Comparison of ENCODE assay signal across 11 cellular contexts in the genomic region with DNA sequence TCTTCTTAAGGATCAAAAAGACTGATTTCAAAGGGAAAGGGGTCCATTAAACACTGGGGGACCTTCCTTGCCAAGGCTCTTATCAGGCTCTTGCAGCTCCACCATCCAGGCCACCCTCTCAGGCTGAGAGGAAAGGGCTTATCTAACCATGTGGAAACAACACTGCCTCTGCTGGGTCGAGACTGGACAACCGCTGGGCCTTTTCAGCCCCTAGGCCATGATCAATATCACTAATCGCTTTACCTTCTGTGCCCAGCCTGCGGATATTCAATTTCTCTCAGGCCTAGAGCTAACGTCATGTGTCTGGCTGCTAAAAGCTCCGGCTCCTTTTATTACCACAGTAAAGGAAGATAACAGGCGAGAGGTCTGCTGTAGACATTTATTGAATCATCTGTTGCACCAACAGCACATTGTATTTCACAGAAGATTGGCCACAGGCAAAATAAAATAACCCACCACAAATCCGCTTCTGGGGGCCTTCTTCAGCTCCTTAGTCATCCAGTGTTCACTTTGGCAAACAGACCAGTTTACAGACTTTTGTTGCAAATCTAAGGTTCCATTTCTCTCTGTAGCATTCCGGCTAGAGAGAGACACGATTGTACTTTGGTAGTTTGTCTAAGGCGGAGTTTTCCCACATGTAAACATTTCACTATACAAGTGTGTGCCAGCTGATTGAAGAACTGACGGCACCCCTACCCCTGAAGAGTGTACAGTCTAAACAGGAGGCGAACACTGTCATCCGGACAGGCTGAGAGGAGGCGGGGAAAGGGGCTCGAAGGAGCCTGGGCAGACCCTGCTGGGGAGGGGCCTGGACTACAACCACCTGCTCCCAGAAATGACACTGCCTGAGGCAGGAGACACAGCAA. TPM values are rescaled to one million over a fixed set of nuclear protein-coding genes. Genes with fewer than 3 reads are reported as not detected.
A peak's percentile ranks its signal among the peaks of the same experiment; 100 is the strongest.
DNase-seq lines count a peak whose midpoint lies in the region; ATAC-seq, FAIRE-seq and TF ChIP-seq lines count a peak whose summit lies in the region.
"Had no signal": no experiment of that assay in that cellular context is flagged by ENCODE, and none has a peak within 500 bp of the region (broad histone marks: within the 10 kb centered on the region; RNA-seq: fewer than 3 reads in every experiment).

No MANE protein-coding gene starts in this region.

- FAIRE-seq in endothelial cell of umbilical vein (lab: Jason Lieb, UNC) (peak; percentile 55), frontal cortex (lab: Jason Lieb, UNC) (no peak)

- H3K4me1 ChIP-seq in PC-9 (replicated peaks; ENCODE audit: insufficient read depth) = peaks cover 11% of the 10 kb centered on the region
- H3K4me1 ChIP-seq in endothelial cell of umbilical vein (ENCODE audit: control insufficient read depth, extremely low read depth, insufficient read depth, low read length) = peaks cover 35% of the 10 kb centered on the region
- H3K4me1 ChIP-seq in prostate gland (replicated peaks) = peaks cover 46% of the 10 kb centered on the region

- dilution Hi-C loops in endothelial cell of umbilical vein (cut with MboI; ENCODE audit: extremely low pct_ligation_motif_present, low sequenced_read_pairs) = no loop called here

- CTCF ChIA-PET in PC-9 (lab: Charles Lee) = interaction anchor here (1.1 kb wide), 1 partner anchor 46 kb away, joined by 3 read pairs; no protein-coding TSS in a partner anchor
- CTCF ChIA-PET in endothelial cell of umbilical vein (lab: Charles Lee) = interaction anchor here (1.2 to 15.0 kb wide), 4 partner anchors 26 to 760 kb away, joined by 3 to 540 read pairs (median 10); partner anchors contain the start of gene ACE

- H3K36me3 ChIP-seq in PC-9 (ENCODE audit: low read depth) = 0 out of 2 replicates have a peak, but pooled peaks cover 10% of the 10 kb centered on the region
- peaks cover 0 to 6% of the 10 kb centered on the region in 2 experiments for H3K36me3 ChIP-seq in endothelial cell of umbilical vein (ENCODE audit: control insufficient read depth in 2 of 2, extremely low read depth in 1 of 2, insufficient read depth in 2 of 2, low read length in 2 of 2)
- H3K36me3 ChIP-seq in prostate gland = no peaks in the 10 kb centered on the region

- POLR2A ChIA-PET in PC-9 (lab: Charles Lee; ENCODE audit: unreplicated experiment) (interaction anchor here (0.6 kb wide), 1 partner anchor 148 kb away, joined by 3 read pairs; no protein-coding TSS in a partner anchor), endothelial cell of umbilical vein (lab: Charles Lee) (interaction anchor here (0.6 to 1.8 kb wide), 3 partner anchors 15 to 46 kb away, joined by 3 to 5 read pairs (median 3); partner anchors contain the start of gene ACE)

- H3K9ac ChIP-seq in endothelial cell of umbilical vein (replicated peaks; ENCODE audit: extremely low read depth, insufficient read depth, low read length) = no peak overlapping the region

- H3K4me2 ChIP-seq in PC-9 (no peak overlapping the region), endothelial cell of umbilical vein (ENCODE audit: insufficient read depth, low read length) (no peak overlapping the region)

- peaks cover 83% of the 10 kb centered on the region for H3F3A ChIP-seq in PC-9 (ENCODE audit: insufficient read depth, low read depth)

- H4K20me1 ChIP-seq in PC-9 (ENCODE audit: insufficient read depth) = peaks cover 23% of the 10 kb centered on the region
- no peaks in the 10 kb centered on the region for H4K20me1 ChIP-seq in endothelial cell of umbilical vein (replicated peaks; ENCODE audit: control insufficient read depth, extremely low read depth, insufficient read depth, low read length)

- WGBS in prostate gland = 25% methylated on average over 16 of the region's 16 CpGs

- H3K9me1 ChIP-seq in endothelial cell of umbilical vein (replicated peaks; ENCODE audit: control insufficient read depth, extremely low read depth, insufficient read depth, low read length) = no peaks in the 10 kb centered on the region

- intact Hi-C loops in PC-9 (cut with micrococcal nuclease; ENCODE audit: unreplicated experiment) = loop anchor here (2.0 kb wide), 1 partner anchor 15 kb away; the partner anchor contains the start of gene CYB561
- intact Hi-C loops in endothelial cell of umbilical vein (cut with micrococcal nuclease) = loop anchor here (2.0 kb wide), 1 partner anchor 119 kb away; the partner anchor contains the start of gene DCAF7
- intact Hi-C loops in prostate gland (cut with DNase I) = no loop called here

- H2AFZ ChIP-seq in PC-9 (no peak overlapping the region), endothelial cell of umbilical vein (ENCODE audit: low read depth, low read length) (no peak overlapping the region)

- no peak for TF ChIP-seq CTCF in PC-9 (conservative IDR thresholded peaks at IDR 0.05)
- TF ChIP-seq CTCF in endothelial cell of umbilical vein (IDR thresholded peaks at IDR 0.05; ENCODE audit: extremely low read depth in 1 of 2, insufficient read depth in 1 of 2, low read depth in 1 of 2, low read length in 2 of 2) = no peak
- TF ChIP-seq CTCF in prostate gland (IDR thresholded peaks at IDR 0.05) = no peak

- H3K27ac ChIP-seq in PC-9 (0 out of 2 replicates have a peak overlapping the region, but pooled peaks have one; percentile 37), endothelial cell of umbilical vein (ENCODE audit: insufficient read depth, low read depth, low read length) (peak overlapping the region; percentile 62), prostate gland (peak overlapping the region; percentile 78 to 90)

- H3K9me2 ChIP-seq in PC-9 (ENCODE audit: insufficient read depth) = no peaks in the 10 kb centered on the region

- BruUV-seq in PC-9 (replicated peaks; lab: Mats Ljungman, UMichigan) (TSS peak; percentile 16), endothelial cell of umbilical vein (replicated peaks; lab: Mats Ljungman, UMichigan) (no TSS peak)

- ATAC-seq in stimulated activated naive CD8-positive, alpha-beta T cell treated with anti-CD3 and anti-CD28 coated beads, Interleukin-15, Interleukin-2, amounts not matched to agents 100 U/mL and 50 U/mL, for 24 hours = no peak
- ATAC-seq in GM21529 (IDR thresholded peaks at IDR 0.05; ENCODE audit: unreplicated experiment) = no peak
- ATAC-seq: natural killer cell had no signal

- DNase-seq in ELF-1 (ENCODE audit: low read depth, low spot score) (peak; percentile 79), PC-9 (no peak), endothelial cell of umbilical vein (ENCODE audit: low read depth, low spot score) (peak; percentile 49), prostate gland (ENCODE audit: low spot score) (peak; percentile 48), frontal cortex (ENCODE audit: low spot score in 2 of 2) (no peak), DMS 273 (lab: John Stamatoyannopoulos, UW; ENCODE audit: unreplicated experiment) (no peak)
- DNase-seq in stimulated activated naive CD8-positive, alpha-beta T cell treated with anti-CD3 and anti-CD28 coated beads, Interleukin-15, Interleukin-2, amounts not matched to agents 100 U/mL and 50 U/mL, for 24 hours = no peak
- DNase-seq: activated CD4-positive, alpha-beta T cell treated with anti-CD3 and anti-CD28 coated beads, Interleukin-2, amount 50 U/mL, for 1 hour; natural killer cell; NCI-H1417 had no signal

- H3K9me3 ChIP-seq in PC-9 (ENCODE audit: insufficient read depth, low read depth) (no peaks in the 10 kb centered on the region), endothelial cell of umbilical vein (replicated peaks; ENCODE audit: control insufficient read depth, insufficient read depth, low read length) (no peaks in the 10 kb centered on the region), prostate gland (no peaks in the 10 kb centered on the region)

- no peak overlapping the region for H3K4me3 ChIP-seq in PC-9
- no peak overlapping the region for H3K4me3 ChIP-seq in endothelial cell of umbilical vein (replicated peaks in 1 of 3; ENCODE audit: insufficient read depth in 1 of 3, low read depth in 1 of 3, low read length in 3 of 3)
- H3K4me3 ChIP-seq in prostate gland = peak overlapping the region in 1 of 2 donors; percentile 5

- H3K79me2 ChIP-seq in PC-9 (ENCODE audit: low read depth) (no peaks in the 10 kb centered on the region), endothelial cell of umbilical vein (ENCODE audit: control insufficient read depth, insufficient read depth, low read length) (no peaks in the 10 kb centered on the region)

- H3K27me3 ChIP-seq in PC-9 (ENCODE audit: insufficient read depth, low read depth) (no peaks in the 10 kb centered on the region), endothelial cell of umbilical vein (ENCODE audit: control insufficient read depth in 2 of 2, insufficient read depth in 2 of 2, low read length in 2 of 2) (no peaks in the 10 kb centered on the region), prostate gland (replicated peaks; ENCODE audit: insufficient read depth) (no peaks in the 10 kb centered on the region)

- no peak for TF ChIP-seq POLR2A in endothelial cell of umbilical vein (IDR thresholded peaks at IDR 0.05; ENCODE audit: low read depth, low read length)
- TF ChIP-seq POLR2A in prostate gland (IDR thresholded peaks at IDR 0.05) = no peak

TF ChIP-seq in endothelial cell of umbilical vein, 7 proteins besides CTCF, POLR2A, EP300 and RAD21 (continues in another document):
- no peak for TF ChIP-seq FOS (IDR thresholded peaks at IDR 0.05; ENCODE audit: borderline replicate concordance, insufficient read depth, low read length)
- no peak for TF ChIP-seq JUN (IDR thresholded peaks at IDR 0.05; ENCODE audit: borderline replicate concordance, insufficient read depth, insufficient read length, low read depth)

RNA-seq across cellular contexts. Expression of gene CYB561, which starts 13.9 kb away (rescaled TPM):
- 61.6 and 71.6 TPM in 2 replicates for total RNA-seq in PC-9 (2021)
- total RNA-seq in endothelial cell of umbilical vein = 71.1 and 72.4 TPM in 2 replicates
- polyA plus RNA-seq in endothelial cell of umbilical vein = 34.9 and 45.1 TPM in 2 replicates
- 24.4 and 30.5 TPM in 2 replicates for polyA plus RNA-seq in endothelial cell of umbilical vein (2011; cell fraction: cytosol; rRNA removed)
- 61.1 and 63.6 TPM in 2 replicates for polyA plus RNA-seq in endothelial cell of umbilical vein (2011; cell fraction: nucleus; rRNA removed)
- polyA plus RNA-seq in endothelial cell of umbilical vein (2012) = 22.3 and 28.9 TPM in 2 replicates
- 68.6 and 78.0 TPM in 2 replicates for polyA minus RNA-seq in endothelial cell of umbilical vein
- 21.5 TPM for polyA minus RNA-seq in endothelial cell of umbilical vein (2011; cell fraction: cytosol; rRNA and poly(A)+ RNA removed)
- polyA minus RNA-seq in endothelial cell of umbilical vein (2011; cell fraction: nucleus; rRNA and poly(A)+ RNA removed) = 21.5 and 39.9 TPM in 2 replicates
- 100 to 1,000 TPM in 1 of 2 donors, 10 to 100 TPM in 1; 76.9 to 170 TPM for total RNA-seq in prostate gland
- 15.9 TPM for total RNA-seq in frontal cortex

RNA-seq across cellular contexts. Expression of gene ACE, which starts 44.7 kb away (rescaled TPM):
- total RNA-seq in PC-9 (2021) (0.76 and 1.4 TPM in 2 replicates), endothelial cell of umbilical vein (207 and 226 TPM in 2 replicates), prostate gland (10 to 100 TPM; 42.8 to 54.6 TPM), frontal cortex (4.5 TPM)
- polyA plus RNA-seq in endothelial cell of umbilical vein = 63.4 and 72.3 TPM in 2 replicates
- 30.5 and 41.0 TPM in 2 replicates for polyA plus RNA-seq in endothelial cell of umbilical vein (2011; cell fraction: cytosol; rRNA removed)
- polyA plus RNA-seq in endothelial cell of umbilical vein (2011; cell fraction: nucleus; rRNA removed) = 187 and 256 TPM in 2 replicates
- 13.4 and 30.3 TPM in 2 replicates for polyA plus RNA-seq in endothelial cell of umbilical vein (2012)
- polyA minus RNA-seq in endothelial cell of umbilical vein = 81.2 and 84.6 TPM in 2 replicates
- not detected for polyA minus RNA-seq in endothelial cell of umbilical vein (2011; cell fraction: cytosol; rRNA and poly(A)+ RNA removed)
- 94.5 and 140 TPM in 2 replicates for polyA minus RNA-seq in endothelial cell of umbilical vein (2011; cell fraction: nucleus; rRNA and poly(A)+ RNA removed)

Comparison
In these comparisons a context has a peak if more than half of its experiments do, and no peak if none do; other contexts are left out.
1. DNase-seq: peak in ELF-1 (single experiment), endothelial cell of umbilical vein (single experiment) and prostate gland (single experiment); none in PC-9 (0 of 2), frontal cortex (0 of 2), stimulated activated naive CD8-positive, alpha-beta T cell treated with anti-CD3 and anti-CD28 coated beads, Interleukin-15, Interleukin-2, amounts not matched to agents 100 U/mL and 50 U/mL, for 24 hours (single experiment) and DMS 273 (single experiment).
2. Peak in every context shown above with its lines, with median percentiles within 50 percentile points of each other: H3K27ac ChIP-seq.